17 cellular contexts compared by ENCODE assay signal in the genomic region with DNA sequence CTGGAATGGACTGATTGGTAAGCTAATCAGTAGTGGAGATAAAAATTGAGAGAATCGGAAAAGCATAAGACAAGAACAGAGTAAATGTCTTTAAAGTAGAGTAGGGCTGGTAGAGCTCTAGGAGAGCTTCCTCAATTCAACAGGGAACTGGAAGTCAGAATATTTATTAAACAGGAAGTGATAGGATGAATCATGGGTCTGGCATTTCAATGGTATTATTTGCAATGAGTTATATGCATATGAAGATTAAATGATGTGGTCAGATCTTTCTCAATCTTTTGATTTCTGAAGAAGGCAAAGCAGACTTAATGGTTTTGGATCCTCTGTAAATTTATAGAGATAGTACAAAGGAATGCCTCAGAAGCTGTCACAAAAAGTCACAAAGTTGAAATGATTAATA.
A peak's percentile ranks its signal among the peaks of the same experiment; 100 is the strongest.
DNase-seq lines count a peak whose midpoint lies in the region; TF ChIP-seq lines count a peak whose summit lies in the region.
"Had no signal": no experiment of that assay in that cellular context is flagged by ENCODE, and none has a peak within 500 bp of the region (broad histone marks: within the 10 kb centered on the region; RNA-seq: fewer than 3 reads in every experiment).

No MANE protein-coding gene starts in this region.

- H3K9ac ChIP-seq in Karpas-422 (ENCODE audit: low read length) = no peak overlapping the region
- H3K9ac ChIP-seq: GM23248 had no signal

- no peaks in the 10 kb centered on the region for H3K36me3 ChIP-seq in A673 (ENCODE audit: insufficient read depth, low read length, poor library complexity, severe bottlenecking)
- no peaks in the 10 kb centered on the region for H3K36me3 ChIP-seq in hepatocyte (replicated peaks; ENCODE audit: insufficient read depth, low read depth)
- no peaks in the 10 kb centered on the region for H3K36me3 ChIP-seq in Karpas-422 (ENCODE audit: insufficient read depth, low read length)
- H3K36me3 ChIP-seq: cardiac muscle cell, transverse colon had no signal

- H3K4me2 ChIP-seq in hepatocyte = no peak overlapping the region
- H3K4me2 ChIP-seq in Karpas-422 (ENCODE audit: low read depth, low read length, poor library complexity, severe bottlenecking) = no peak overlapping the region

- no peak overlapping the region for H3K4me3 ChIP-seq in A673 (ENCODE audit: low read depth, low read length, poor library complexity, severe bottlenecking)
- no peak overlapping the region for H3K4me3 ChIP-seq in fibroblast of mammary gland (ENCODE audit: control insufficient read depth, low read depth, low read length)
- no peak overlapping the region for H3K4me3 ChIP-seq in hepatocyte
- H3K4me3 ChIP-seq in Karpas-422 (ENCODE audit: low read length) = no peak overlapping the region
- H3K4me3 ChIP-seq: cardiac muscle cell, GM23248, transverse colon had no signal

- CTCF ChIA-PET in A673 (lab: Charles Lee) = no interaction called here

- POLR2A ChIA-PET in A673 (lab: Charles Lee; ENCODE audit: low non-redundant PET) = no interaction called here

- H2AFZ ChIP-seq in hepatocyte = no peak overlapping the region
- H2AFZ ChIP-seq in Karpas-422 (ENCODE audit: low read length) = no peak overlapping the region
- H2AFZ ChIP-seq: GM23248 had no signal

- H3K27ac ChIP-seq in A673 (ENCODE audit: low read depth, low read length, poor library complexity, severe bottlenecking) = no peak overlapping the region
- no peak overlapping the region for H3K27ac ChIP-seq in hepatocyte
- no peak overlapping the region for H3K27ac ChIP-seq in Karpas-422 (ENCODE audit: low read length)
- H3K27ac ChIP-seq: cardiac muscle cell, GM23248, transverse colon had no signal

- H3K27me3 ChIP-seq in A673 (replicated peaks; ENCODE audit: insufficient read depth, low read depth, low read length, poor library complexity) (no peaks in the 10 kb centered on the region), hepatocyte (no peaks in the 10 kb centered on the region), Karpas-422 (ENCODE audit: low read length) (no peaks in the 10 kb centered on the region)
- H3K27me3 ChIP-seq: cardiac muscle cell, transverse colon had no signal

- H3K9me3 ChIP-seq in A673 (ENCODE audit: low read depth, low read length, poor library complexity, severe bottlenecking) (no peaks in the 10 kb centered on the region), hepatocyte (ENCODE audit: low read depth) (no peaks in the 10 kb centered on the region), Karpas-422 (ENCODE audit: low read length) (no peaks in the 10 kb centered on the region)
- H3K9me3 ChIP-seq: transverse colon had no signal

- H4K20me1 ChIP-seq in hepatocyte (ENCODE audit: insufficient read depth, poor library complexity, severe bottlenecking) = no peaks in the 10 kb centered on the region
- H4K20me1 ChIP-seq in Karpas-422 (ENCODE audit: insufficient read depth, low read depth, low read length) = no peaks in the 10 kb centered on the region

- H3K4me1 ChIP-seq in A673 (ENCODE audit: insufficient read depth, low read length, poor library complexity, severe bottlenecking) (peaks cover 8% of the 10 kb centered on the region), hepatocyte (ENCODE audit: insufficient read depth) (no peaks in the 10 kb centered on the region), Karpas-422 (ENCODE audit: low read length) (no peaks in the 10 kb centered on the region)
- H3K4me1 ChIP-seq: transverse colon had no signal

- TF ChIP-seq CTCF in A673 (conservative IDR thresholded peaks at IDR 0.05; ENCODE audit: low read depth, low read length) (no peak), fibroblast of mammary gland (conservative IDR thresholded peaks at IDR 0.05; ENCODE audit: control insufficient read depth, insufficient read depth, low read depth, low read length) (no peak), hepatocyte (IDR thresholded peaks at IDR 0.05; ENCODE audit: poor library complexity) (no peak)

- no peaks in the 10 kb centered on the region for H3K9me3 Mint-ChIP-seq in activated T-cell treated with anti-CD3 and anti-CD28 coated beads, Interleukin-2, amount 50 U/mL, for 24 hours
- H3K9me3 Mint-ChIP-seq: activated naive CD4-positive, alpha-beta T cell treated with anti-CD3 and anti-CD28 coated beads, Interleukin-2, amount 10 ng/mL, durations not matched to agents 7 days and 5 days; endodermal cell had no signal

- WGBS in hepatocyte (ENCODE audit: low lambda C conversion rate, missing lambda C conversion rate) = 93% methylated on average over 1 of the region's 1 CpG

- H3K27me3 Mint-ChIP-seq in activated T-cell treated with anti-CD3 and anti-CD28 coated beads, Interleukin-2, amount 50 U/mL, for 24 hours = no peaks in the 10 kb centered on the region
- H3K27me3 Mint-ChIP-seq: activated naive CD4-positive, alpha-beta T cell treated with anti-CD3 and anti-CD28 coated beads, Interleukin-2, amount 10 ng/mL, durations not matched to agents 7 days and 5 days had no signal

- intact Hi-C loops in A673 (cut with micrococcal nuclease; ENCODE audit: unreplicated experiment) = no loop called here

- DNase-seq in A673 (ENCODE audit: low spot score) (peak; percentile 67), HT1080 (ENCODE audit: low read depth) (peak; percentile 33), SKM-1 (lab: John Stamatoyannopoulos, UW; ENCODE audit: unreplicated experiment) (peak; percentile 49), fibroblast of mammary gland (ENCODE audit: low read depth) (peak; percentile 45), hepatocyte (ENCODE audit: low spot score) (no peak), Karpas-422 (no peak), DMS 273 (lab: John Stamatoyannopoulos, UW; ENCODE audit: unreplicated experiment) (no peak)
- no peak for DNase-seq in activated T-cell treated with anti-CD3 and anti-CD28 coated beads, Interleukin-2, amount 50 U/mL, for 24 hours
- DNase-seq: activated naive CD4-positive, alpha-beta T cell treated with anti-CD3 and anti-CD28 coated beads, Interleukin-2, amount 10 ng/mL, durations not matched to agents 7 days and 5 days; endodermal cell; GM23248; kidney; midbrain; NCI-H1092; T-helper 1 cell; transverse colon had no signal

- H3K9me2 ChIP-seq in hepatocyte (replicated peaks; ENCODE audit: insufficient read depth) = no peaks in the 10 kb centered on the region
- H3K9me2 ChIP-seq in Karpas-422 (replicated peaks; ENCODE audit: insufficient read depth, low read length) = no peaks in the 10 kb centered on the region

- no peaks in the 10 kb centered on the region for H3K36me3 Mint-ChIP-seq in activated T-cell treated with anti-CD3 and anti-CD28 coated beads, Interleukin-2, amount 50 U/mL, for 24 hours (ENCODE audit: low read depth)
- H3K36me3 Mint-ChIP-seq: activated naive CD4-positive, alpha-beta T cell treated with anti-CD3 and anti-CD28 coated beads, Interleukin-2, amount 10 ng/mL, durations not matched to agents 7 days and 5 days had no signal

- no TSS peak for BruUV-seq in A673 (replicated peaks; lab: Mats Ljungman, UMichigan)

- H3K79me2 ChIP-seq in hepatocyte (no peaks in the 10 kb centered on the region), Karpas-422 (ENCODE audit: low read length) (no peaks in the 10 kb centered on the region)

- H3K27ac Mint-ChIP-seq in activated T-cell treated with anti-CD3 and anti-CD28 coated beads, Interleukin-2, amount 50 U/mL, for 24 hours = no peak overlapping the region
- H3K27ac Mint-ChIP-seq: activated naive CD4-positive, alpha-beta T cell treated with anti-CD3 and anti-CD28 coated beads, Interleukin-2, amount 10 ng/mL, durations not matched to agents 7 days and 5 days; endodermal cell had no signal

- H3K4me3 Mint-ChIP-seq in activated T-cell treated with anti-CD3 and anti-CD28 coated beads, Interleukin-2, amount 50 U/mL, for 24 hours = no peak overlapping the region
- H3K4me3 Mint-ChIP-seq: activated naive CD4-positive, alpha-beta T cell treated with anti-CD3 and anti-CD28 coated beads, Interleukin-2, amount 10 ng/mL, durations not matched to agents 7 days and 5 days; endodermal cell had no signal

- no peaks in the 10 kb centered on the region for H3K4me1 Mint-ChIP-seq in activated T-cell treated with anti-CD3 and anti-CD28 coated beads, Interleukin-2, amount 50 U/mL, for 24 hours (ENCODE audit: low read depth)
- H3K4me1 Mint-ChIP-seq: activated naive CD4-positive, alpha-beta T cell treated with anti-CD3 and anti-CD28 coated beads, Interleukin-2, amount 10 ng/mL, durations not matched to agents 7 days and 5 days had no signal

Comparison
In these comparisons a context has a peak if more than half of its experiments do, and no peak if none do; other contexts are left out.
1. DNase-seq: peak in A673 (single experiment), HT1080 (single experiment), SKM-1 (single experiment) and fibroblast of mammary gland (single experiment); none in hepatocyte (single experiment), Karpas-422 (single experiment), activated T-cell treated with anti-CD3 and anti-CD28 coated beads, Interleukin-2, amount 50 U/mL, for 24 hours (single experiment) and DMS 273 (single experiment).